19 cellular contexts compared by ENCODE assay signal in genomic region chr16:81817296-81817695, GRCh38. TPM values are rescaled to one million over a fixed set of nuclear protein-coding genes. Genes with fewer than 3 reads are reported as not detected.
DNase-seq lines count a peak whose midpoint lies in the region; ATAC-seq and TF ChIP-seq lines count a peak whose summit lies in the region.
"Had no signal": no experiment of that assay in that cellular context is flagged by ENCODE, and none has a peak within 500 bp of the region (broad histone marks: within the 10 kb centered on the region; RNA-seq: fewer than 3 reads in every experiment).

No MANE protein-coding gene starts in this region.

- ATAC-seq in CD8-positive, alpha-beta T cell: peak; percentile 68
- ATAC-seq in GM19035 (IDR thresholded peaks at IDR 0.05; ENCODE audit: unreplicated experiment) (peak; percentile 29), HG03439 (IDR thresholded peaks at IDR 0.05; ENCODE audit: unreplicated experiment) (peak; percentile 26), sciatic nerve (no peak)

- no peaks in the 10 kb centered on the region for H3K36me3 Mint-ChIP-seq in CD8-positive, alpha-beta T cell
- H3K36me3 Mint-ChIP-seq in immature natural killer cell: peaks cover 0 to 3% (median 2%) of the 10 kb centered on the region in 3 donors

- peak overlapping the region; percentile 3 for H3K4me3 Mint-ChIP-seq in CD8-positive, alpha-beta T cell
- peak overlapping the region; percentile 74 to 91 (median 82) for H3K4me3 Mint-ChIP-seq in immature natural killer cell
- H3K4me3 Mint-ChIP-seq: activated T-helper 1 cell treated with anti-CD3 and anti-CD28 coated beads, Interleukin-12 subunit alpha, Interleukin-12 subunit beta, Interleukin-2, Interleukin-4 antibody, amounts not matched to agents 30 ng/mL and 10 ng/mL and 1 ng/mL, durations not matched to agents 14 hours and 24 hours and 36 hours had no signal

- H3K9me3 ChIP-seq in CD8-positive, alpha-beta T cell (ENCODE audit: low read length): no peaks in the 10 kb centered on the region
- H3K9me3 ChIP-seq: heart left ventricle had no signal

- no peak overlapping the region for H3K4me3 ChIP-seq in CD8-positive, alpha-beta T cell (ENCODE audit: low read depth, low read length)
- no peak overlapping the region for H3K4me3 ChIP-seq in coronary artery
- H3K4me3 ChIP-seq: heart left ventricle had no signal

- no peaks in the 10 kb centered on the region for H3K27me3 ChIP-seq in CD8-positive, alpha-beta T cell (ENCODE audit: insufficient read depth, low read length)
- H3K27me3 ChIP-seq: heart left ventricle had no signal

- peaks cover 3% of the 10 kb centered on the region for H3K9me3 Mint-ChIP-seq in CD8-positive, alpha-beta T cell
- peaks cover 0 to 1% (median 0%) of the 10 kb centered on the region in 6 donors for H3K9me3 Mint-ChIP-seq in immature natural killer cell
- H3K9me3 Mint-ChIP-seq: activated T-helper 1 cell treated with anti-CD3 and anti-CD28 coated beads, Interleukin-12 subunit alpha, Interleukin-12 subunit beta, Interleukin-2, Interleukin-4 antibody, amounts not matched to agents 30 ng/mL and 10 ng/mL and 1 ng/mL, durations not matched to agents 14 hours and 24 hours and 36 hours had no signal

- intact Hi-C loops in CD8-positive, alpha-beta T cell (cut with DNase I, micrococcal nuclease): no loop called here
- intact Hi-C loops in sciatic nerve (cut with DNase I): no loop called here

- peak overlapping the region; percentile 16 for H3K27ac Mint-ChIP-seq in CD8-positive, alpha-beta T cell
- peak overlapping the region; percentile 97 to 100 (median 99) for H3K27ac Mint-ChIP-seq in immature natural killer cell
- H3K27ac Mint-ChIP-seq: activated T-helper 1 cell treated with anti-CD3 and anti-CD28 coated beads, Interleukin-12 subunit alpha, Interleukin-12 subunit beta, Interleukin-2, Interleukin-4 antibody, amounts not matched to agents 30 ng/mL and 10 ng/mL and 1 ng/mL, durations not matched to agents 14 hours and 24 hours and 36 hours had no signal

- TF ChIP-seq CTCF in CD8-positive, alpha-beta T cell (IDR thresholded peaks at IDR 0.05): no peak
- TF ChIP-seq CTCF in coronary artery (IDR thresholded peaks at IDR 0.05): no peak

- no peak for DNase-seq in CD8-positive, alpha-beta T cell
- DNase-seq in immature natural killer cell (peak; percentile 76 to 87 (median 84)), NCI-H1930 (lab: John Stamatoyannopoulos, UW) (no peak), coronary artery (ENCODE audit: low spot score) (no peak), sciatic nerve (ENCODE audit: low spot score) (no peak)
- DNase-seq in activated CD4-positive, CD25-positive, alpha-beta regulatory T cell treated with anti-CD3 and anti-CD28 coated beads, Interleukin-2, amount 50 U/mL, for 72 hours: no peak
- DNase-seq: activated CD4-positive, alpha-beta T cell treated with anti-CD3 and anti-CD28 coated beads, Interleukin-2, amount 50 U/mL, for 1 hour; amniotic stem cell; heart left ventricle; KG1; kidney; NCI-H1694; NCI-H748 treated with DMSO at 0.1 percent for 48 hours; SHP77 treated with DMSO at 0.1 percent for 48 hours; stimulated activated CD4-positive, alpha-beta T cell treated with anti-CD3 and anti-CD28 coated beads, Interleukin-12 subunit alpha, Interleukin-12 subunit beta, amount 100 ng/mL, for 4 hours; T1000 had no signal

- peaks cover 7% of the 10 kb centered on the region for H3K4me1 ChIP-seq in CD8-positive, alpha-beta T cell (ENCODE audit: insufficient read depth, low read length)

- CTCF ChIA-PET in CD8-positive, alpha-beta T cell (lab: Charles Lee): interaction anchor here (1.1 kb wide), 2 partner anchors 19 to 75 kb away, joined by 3 read pairs; no protein-coding TSS in a partner anchor

- POLR2A ChIA-PET in CD8-positive, alpha-beta T cell (lab: Charles Lee): interaction anchor here (1.3 to 1.4 kb wide), 2 partner anchors 25 to 76 kb away, joined by 3 read pairs; no protein-coding TSS in a partner anchor

- H3K4me1 Mint-ChIP-seq in CD8-positive, alpha-beta T cell (ENCODE audit: low read depth): peaks cover 25% of the 10 kb centered on the region
- peaks cover 91 to 94% of the 10 kb centered on the region in 2 donors for H3K4me1 Mint-ChIP-seq in immature natural killer cell

- no peaks in the 10 kb centered on the region for H3K36me3 ChIP-seq in CD8-positive, alpha-beta T cell (ENCODE audit: insufficient read depth, low read length)
- H3K36me3 ChIP-seq: heart left ventricle had no signal

- H3K27me3 Mint-ChIP-seq in CD8-positive, alpha-beta T cell (ENCODE audit: low read depth): no peaks in the 10 kb centered on the region
- peaks cover 10 to 20% (median 13%) of the 10 kb centered on the region in 3 donors for H3K27me3 Mint-ChIP-seq in immature natural killer cell (ENCODE audit: low read depth in 3 of 3)

- peak overlapping the region; percentile 60 for H3K27ac ChIP-seq in CD8-positive, alpha-beta T cell (ENCODE audit: low read depth, low read length)
- no peak overlapping the region for H3K27ac ChIP-seq in coronary artery

RNA-seq across cellular contexts. Expression of gene PLCG2, which starts 38.2 kb away (rescaled TPM):
- 10 to 100 TPM in 1 of 2 experiments, 1 to 10 TPM in 1; 7.6 to 10.2 TPM for total RNA-seq in CD8-positive, alpha-beta T cell
- 10 to 100 TPM; 24.4 to 91.6 (median 46.4) TPM for polyA plus RNA-seq in immature natural killer cell
- total RNA-seq in sciatic nerve: 40.7 TPM

Comparison
In these comparisons a context has a peak if more than half of its experiments do, and no peak if none do; other contexts are left out.
1. DNase-seq: peak in immature natural killer cell (3 of 3); none in CD8-positive, alpha-beta T cell (0 of 7), activated CD4-positive, CD25-positive, alpha-beta regulatory T cell treated with anti-CD3 and anti-CD28 coated beads, Interleukin-2, amount 50 U/mL, for 72 hours (single experiment), NCI-H1930 (0 of 2), coronary artery (single experiment) and sciatic nerve (single experiment).